ENCODE assay signal across 38 cellular contexts in genomic region chr3:46684881-46685280, GRCh38. TPM values are rescaled to one million over a fixed set of nuclear protein-coding genes. Genes with fewer than 3 reads are reported as not detected.
"Had no signal": no experiment of that assay in that cellular context is flagged by ENCODE, and none has a peak within 500 bp of the region (broad histone marks: within the 10 kb centered on the region; RNA-seq: fewer than 3 reads in every experiment).

No MANE protein-coding gene starts in this region.

- H2AFZ ChIP-seq: PC-9 had no signal

- H3K27ac Mint-ChIP-seq: activated CD4-positive, alpha-beta memory T cell treated with anti-CD3 and anti-CD28 coated beads, Interleukin-2, amount 10 ng/mL, durations not matched to agents 7 days and 5 days; activated CD8-positive, alpha-beta memory T cell treated with anti-CD3 and anti-CD28 coated beads, Interleukin-2, amount 10 ng/mL, durations not matched to agents 7 days and 5 days; activated naive CD8-positive, alpha-beta T cell treated with anti-CD3 and anti-CD28 coated beads for 36 hours; T-helper 2 cell treated with Interferon-gamma antibody and Interleukin-4, amounts not matched to agents 5 μg/mL and 100 μg/mL, for 36 hours had no signal

- H3K4me2 ChIP-seq: PC-9 had no signal

- ATAC-seq: activated CD8-positive, alpha-beta memory T cell treated with anti-CD3 and anti-CD28 coated beads, Interleukin-2, amount 10 ng/mL, durations not matched to agents 7 days and 5 days had no signal

- H3K27ac ChIP-seq: brain microvascular endothelial cell, cardiac muscle cell, PC-9, SJCRH30, SK-N-MC, WERI-Rb-1 had no signal

- H3K27me3 ChIP-seq: brain microvascular endothelial cell, cardiac muscle cell, MG63 had no signal

- H3K4me3 ChIP-seq: cardiac muscle cell, MG63, PC-9, SJCRH30, SK-N-MC had no signal

- H3K36me3 Mint-ChIP-seq: activated CD8-positive, alpha-beta memory T cell treated with anti-CD3 and anti-CD28 coated beads, Interleukin-2, amount 10 ng/mL, durations not matched to agents 7 days and 5 days; activated naive CD8-positive, alpha-beta T cell treated with anti-CD3 and anti-CD28 coated beads for 36 hours had no signal

- H3K9me3 ChIP-seq: MG63, SJCRH30 had no signal

- H3K9me3 Mint-ChIP-seq: activated CD4-positive, alpha-beta memory T cell treated with anti-CD3 and anti-CD28 coated beads, Interleukin-2, amount 10 ng/mL, durations not matched to agents 7 days and 5 days; activated naive CD8-positive, alpha-beta T cell treated with anti-CD3 and anti-CD28 coated beads for 36 hours; central memory CD8-positive, alpha-beta T cell; T-helper 2 cell treated with Interferon-gamma antibody and Interleukin-4, amounts not matched to agents 5 μg/mL and 100 μg/mL, for 36 hours had no signal

- H3K4me1 Mint-ChIP-seq: activated CD8-positive, alpha-beta memory T cell treated with anti-CD3 and anti-CD28 coated beads, Interleukin-2, amount 10 ng/mL, durations not matched to agents 7 days and 5 days; activated naive CD8-positive, alpha-beta T cell treated with anti-CD3 and anti-CD28 coated beads for 36 hours; central memory CD8-positive, alpha-beta T cell had no signal

- DNase-seq: activated CD4-positive, alpha-beta memory T cell treated with anti-CD3 and anti-CD28 coated beads, Interleukin-2, amount 10 ng/mL, durations not matched to agents 7 days and 5 days; activated CD4-positive, alpha-beta T cell treated with anti-CD3 and anti-CD28 coated beads for 1 hour; activated CD4-positive, alpha-beta T cell treated with anti-CD3 and anti-CD28 coated beads for 48 hours; activated CD4-positive, CD25-positive, alpha-beta regulatory T cell; activated CD8-positive, alpha-beta memory T cell treated with anti-CD3 and anti-CD28 coated beads for 24 hours; activated CD8-positive, alpha-beta memory T cell treated with anti-CD3 and anti-CD28 coated beads, Interleukin-2, amount 10 ng/mL, durations not matched to agents 7 days and 5 days; activated CD8-positive, alpha-beta memory T cell treated with anti-CD3 and anti-CD28 coated beads, Interleukin-2, amount 50 U/mL, for 48 hours; activated effector memory CD4-positive, alpha-beta T cell treated with anti-CD3 and anti-CD28 coated beads, Interleukin-2, amount 50 U/mL, for 16 hours; activated naive CD4-positive, alpha-beta T cell; activated naive CD4-positive, alpha-beta T cell treated with anti-CD3 and anti-CD28 coated beads, Interleukin-2, amount 50 U/mL, for 16 hours; activated naive CD8-positive, alpha-beta T cell treated with anti-CD3 and anti-CD28 coated beads for 36 hours; activated T-cell treated with anti-CD3 and anti-CD28 coated beads, Interleukin-2, amount 50 U/mL, for 48 hours; amniotic stem cell; aorta; brain microvascular endothelial cell; Kasumi-1; KG1; MG63; NCI-H1048; NCI-H1105 treated with DMSO at 0.1 percent for 48 hours; NCI-H1436; NCI-H1694; NCI-H1930; NCI-H2081 treated with DMSO at 0.1 percent for 48 hours; NCI-H226; NCI-H524 treated with DMSO at 0.1 percent for 48 hours; NCI-H748 treated with DMSO at 0.1 percent for 48 hours; NK-92 treated with Interleukin-12 subunit alpha and Interleukin-12 subunit beta, amount 100 ng/mL, for 24 hours; PC-9; SHP77; SJCRH30; WERI-Rb-1 had no signal

- H3K36me3 ChIP-seq: brain microvascular endothelial cell, cardiac muscle cell, MG63, SJCRH30, WERI-Rb-1 had no signal

- H3K4me3 Mint-ChIP-seq: activated CD4-positive, alpha-beta memory T cell treated with anti-CD3 and anti-CD28 coated beads, Interleukin-2, amount 10 ng/mL, durations not matched to agents 7 days and 5 days; activated CD8-positive, alpha-beta memory T cell treated with anti-CD3 and anti-CD28 coated beads, Interleukin-2, amount 10 ng/mL, durations not matched to agents 7 days and 5 days; activated naive CD8-positive, alpha-beta T cell treated with anti-CD3 and anti-CD28 coated beads for 36 hours; central memory CD8-positive, alpha-beta T cell; T-helper 2 cell treated with Interferon-gamma antibody and Interleukin-4, amounts not matched to agents 5 μg/mL and 100 μg/mL, for 36 hours had no signal

- H3K4me1 ChIP-seq: SJCRH30 had no signal

RNA-seq across cellular contexts. Expression of gene TMIE, which starts 16.3 kb away (rescaled TPM):
- total RNA-seq: activated CD8-positive, alpha-beta memory T cell treated with anti-CD3 and anti-CD28 coated beads, Interleukin-2, amount 10 ng/mL, durations not matched to agents 7 days and 5 days; T-helper 1 cell treated with Interleukin-12 subunit alpha and Interleukin-12 subunit beta and Interleukin-4 antibody, amounts not matched to agents 30 ng/mL and 1 ng/mL, for 36 hours had no signal

RNA-seq across cellular contexts. Expression of gene PRSS50, which starts 32.8 kb away (rescaled TPM):
- total RNA-seq: activated CD4-positive, alpha-beta memory T cell treated with anti-CD3 and anti-CD28 coated beads, Interleukin-2, amount 10 ng/mL, durations not matched to agents 7 days and 5 days; activated CD8-positive, alpha-beta memory T cell treated with anti-CD3 and anti-CD28 coated beads, Interleukin-2, amount 10 ng/mL, durations not matched to agents 7 days and 5 days; activated naive CD8-positive, alpha-beta T cell treated with anti-CD3 and anti-CD28 coated beads for 36 hours; aorta; NCI-H460; SJCRH30; T-helper 1 cell treated with Interleukin-12 subunit alpha and Interleukin-12 subunit beta and Interleukin-4 antibody, amounts not matched to agents 30 ng/mL and 1 ng/mL, for 36 hours had no signal
